In genomic region chr2:113172721-113173562, GRCh38 we compare ENCODE assay signal across 12 cellular contexts. TPM values are rescaled to one million over a fixed set of nuclear protein-coding genes. Genes with fewer than 3 reads are reported as not detected.
A peak's percentile ranks its signal among the peaks of the same experiment; 100 is the strongest.
DNase-seq lines count a peak whose midpoint lies in the region; ATAC-seq, FAIRE-seq and TF ChIP-seq lines count a peak whose summit lies in the region.
"Had no signal": no experiment of that assay in that cellular context is flagged by ENCODE, and none has a peak within 500 bp of the region (broad histone marks: within the 10 kb centered on the region; RNA-seq: fewer than 3 reads in every experiment).

No MANE protein-coding gene starts in this region.

- H3K27ac ChIP-seq in kidney (ENCODE audit: low read depth in 2 of 2, low read length in 2 of 2) (no peak overlapping the region), caudate nucleus (ENCODE audit: low read depth, low read length) (no peak overlapping the region)

- POLR2A ChIA-PET in activated CD4-positive, alpha-beta T cell treated with anti-CD3 and anti-CD28 coated beads, Interleukin-2, amount 10 ng/mL, durations not matched to agents 7 days and 5 days (lab: Charles Lee), result interaction anchor here (0.7 to 1.5 kb wide), 2 partner anchors 16 to 35 kb away, joined by 6 to 7 read pairs; no protein-coding TSS in a partner anchor

- ATAC-seq in T-helper 17 cell, result no peak
- ATAC-seq in stimulated activated naive B cell treated with anti-CD40 and anti-IgM and Interleukin-4, amounts not matched to agents 10 μg/mL and 1 μg/mL and 100 μg/mL, for 72 hours (replicated peaks), result no peak
- no peak for ATAC-seq in left ventricle myocardium superior

- no peaks in the 10 kb centered on the region for H3K9me3 ChIP-seq in T-helper 17 cell (ENCODE audit: control insufficient read depth, low read length, poor library complexity, severe bottlenecking)
- H3K9me3 ChIP-seq in kidney (ENCODE audit: control insufficient read depth in 1 of 2, low read length in 2 of 2), result no peaks in the 10 kb centered on the region
- H3K9me3 ChIP-seq: mucosa of descending colon, tibial nerve had no signal

- H3K4me1 Mint-ChIP-seq in activated CD4-positive, alpha-beta T cell treated with anti-CD3 and anti-CD28 coated beads, Interleukin-2, amount 10 ng/mL, durations not matched to agents 7 days and 5 days, result peaks cover 73% of the 10 kb centered on the region
- peaks cover 63% of the 10 kb centered on the region for H3K4me1 Mint-ChIP-seq in T-helper 17 cell
- H3K4me1 Mint-ChIP-seq in stimulated activated naive B cell treated with anti-CD40 and anti-IgM and Interleukin-4, amounts not matched to agents 10 μg/mL and 1 μg/mL and 100 μg/mL, for 72 hours, result peaks cover 62 to 82% of the 10 kb centered on the region in 2 donors

- no peak for FAIRE-seq in kidney (lab: Jason Lieb, UNC)

- CTCF ChIA-PET in activated CD4-positive, alpha-beta T cell treated with anti-CD3 and anti-CD28 coated beads, Interleukin-2, amount 10 ng/mL, durations not matched to agents 7 days and 5 days (lab: Charles Lee), result interaction anchor here (0.9 to 5.1 kb wide), 13 partner anchors 7 to 217 kb away, joined by 4 to 40 read pairs (median 8); no protein-coding TSS in a partner anchor

- H3K9me3 Mint-ChIP-seq in activated CD4-positive, alpha-beta T cell treated with anti-CD3 and anti-CD28 coated beads, Interleukin-2, amount 10 ng/mL, durations not matched to agents 7 days and 5 days, result peaks cover 7% of the 10 kb centered on the region
- H3K9me3 Mint-ChIP-seq in stimulated activated naive B cell treated with anti-CD40 and anti-IgM and Interleukin-4, amounts not matched to agents 10 μg/mL and 1 μg/mL and 100 μg/mL, for 72 hours, result peaks cover 4 to 5% of the 10 kb centered on the region in 2 donors

- no peaks in the 10 kb centered on the region for H3K36me3 ChIP-seq in kidney (ENCODE audit: control insufficient read depth in 1 of 2, insufficient read depth in 2 of 2, low read length in 2 of 2)
- H3K36me3 ChIP-seq: tibial nerve had no signal

- peaks cover 2% of the 10 kb centered on the region for H3K27me3 Mint-ChIP-seq in activated CD4-positive, alpha-beta T cell treated with anti-CD3 and anti-CD28 coated beads, Interleukin-2, amount 10 ng/mL, durations not matched to agents 7 days and 5 days
- H3K27me3 Mint-ChIP-seq in T-helper 17 cell, result no peaks in the 10 kb centered on the region
- no peaks in the 10 kb centered on the region for H3K27me3 Mint-ChIP-seq in stimulated activated naive B cell treated with anti-CD40 and anti-IgM and Interleukin-4, amounts not matched to agents 10 μg/mL and 1 μg/mL and 100 μg/mL, for 72 hours

- peak overlapping the region; percentile 88 for H3K27ac Mint-ChIP-seq in activated CD4-positive, alpha-beta T cell treated with anti-CD3 and anti-CD28 coated beads, Interleukin-2, amount 10 ng/mL, durations not matched to agents 7 days and 5 days
- H3K27ac Mint-ChIP-seq in T-helper 17 cell, result peak overlapping the region; percentile 87
- peak overlapping the region; percentile 85 for H3K27ac Mint-ChIP-seq in stimulated activated naive B cell treated with anti-CD40 and anti-IgM and Interleukin-4, amounts not matched to agents 10 μg/mL and 1 μg/mL and 100 μg/mL, for 72 hours

- H3K9ac ChIP-seq in kidney (ENCODE audit: low read length in 2 of 2), result no peak overlapping the region

- intact Hi-C loops in kidney (cut with DNase I) (no loop called here), left ventricle myocardium superior (cut with micrococcal nuclease) (no loop called here)

- no peaks in the 10 kb centered on the region for H3K4me1 ChIP-seq in kidney (ENCODE audit: control insufficient read depth in 1 of 2, insufficient read depth in 1 of 2, low read depth in 1 of 2, low read length in 2 of 2)

- no peak for TF ChIP-seq CTCF in kidney (IDR thresholded peaks at IDR 0.05; ENCODE audit: borderline replicate concordance, extremely low read depth, insufficient read depth)

- peak overlapping the region; percentile 84 for H3K4me3 Mint-ChIP-seq in activated CD4-positive, alpha-beta T cell treated with anti-CD3 and anti-CD28 coated beads, Interleukin-2, amount 10 ng/mL, durations not matched to agents 7 days and 5 days
- peak overlapping the region; percentile 80 for H3K4me3 Mint-ChIP-seq in T-helper 17 cell
- H3K4me3 Mint-ChIP-seq in stimulated activated naive B cell treated with anti-CD40 and anti-IgM and Interleukin-4, amounts not matched to agents 10 μg/mL and 1 μg/mL and 100 μg/mL, for 72 hours, result peak overlapping the region; percentile 81 to 82

- no peak for DNase-seq in activated CD4-positive, alpha-beta T cell treated with anti-CD3 and anti-CD28 coated beads, Interleukin-2, amount 10 ng/mL, durations not matched to agents 7 days and 5 days
- no peak for DNase-seq in activated CD4-positive, alpha-beta T cell treated with anti-CD3 and anti-CD28 coated beads for 48 hours
- DNase-seq in T-helper 17 cell (no peak), kidney (peak; percentile 57), caudate nucleus (lab: John Stamatoyannopoulos, UW) (no peak), left ventricle myocardium superior (no peak)
- no peak for DNase-seq in stimulated activated naive B cell treated with anti-CD40 and anti-IgM and Interleukin-4, amounts not matched to agents 10 μg/mL and 1 μg/mL and 100 μg/mL, for 72 hours
- DNase-seq in stimulated activated CD4-positive, alpha-beta T cell treated with anti-CD3 and anti-CD28 coated beads, Interleukin-15, amount 100 ng/mL, for 24 hours, result no peak
- DNase-seq: retina had no signal

- peaks cover 71% of the 10 kb centered on the region for H3K36me3 Mint-ChIP-seq in activated CD4-positive, alpha-beta T cell treated with anti-CD3 and anti-CD28 coated beads, Interleukin-2, amount 10 ng/mL, durations not matched to agents 7 days and 5 days (ENCODE audit: low read depth)
- peaks cover 2% of the 10 kb centered on the region for H3K36me3 Mint-ChIP-seq in T-helper 17 cell (ENCODE audit: low read depth)
- H3K36me3 Mint-ChIP-seq in stimulated activated naive B cell treated with anti-CD40 and anti-IgM and Interleukin-4, amounts not matched to agents 10 μg/mL and 1 μg/mL and 100 μg/mL, for 72 hours, result peaks cover 25 to 38% of the 10 kb centered on the region in 2 donors

- H3K4me3 ChIP-seq in kidney (ENCODE audit: low read length in 2 of 2), result no peak overlapping the region
- H3K4me3 ChIP-seq: mucosa of descending colon had no signal

RNA-seq across cellular contexts. Expression of gene PSD4, which starts 0.8 kb away (rescaled TPM):
- total RNA-seq in activated CD4-positive, alpha-beta T cell treated with anti-CD3 and anti-CD28 coated beads, Interleukin-2, amount 10 ng/mL, durations not matched to agents 7 days and 5 days, result 100 to 1,000 TPM; 329 to 335 TPM
- 100 to 1,000 TPM; 141 to 160 TPM for total RNA-seq in T-helper 17 cell
- total RNA-seq in kidney, result 42.0 TPM
- 16.2 TPM for polyA plus RNA-seq in kidney (ENCODE audit: insufficient read depth, low read depth, low replicate concordance)
- 2.9 TPM for total RNA-seq in left ventricle myocardium superior

RNA-seq across cellular contexts. Expression of gene IL1RN, which starts 45.5 kb away (rescaled TPM):
- total RNA-seq in activated CD4-positive, alpha-beta T cell treated with anti-CD3 and anti-CD28 coated beads, Interleukin-2, amount 10 ng/mL, durations not matched to agents 7 days and 5 days, result under 1 TPM; 0.37 to 0.48 TPM
- total RNA-seq in T-helper 17 cell (1 to 10 TPM in 1 of 2 donors, under 1 TPM in 1; 0.68 to 1.2 TPM), kidney (2.1 TPM), left ventricle myocardium superior (0.57 TPM)
- polyA plus RNA-seq in kidney (ENCODE audit: insufficient read depth, low read depth, low replicate concordance), result 1.3 TPM
- total RNA-seq: A673 had no signal

Comparison
In these comparisons a context has a peak if more than half of its experiments do, and no peak if none do; other contexts are left out.
1. RNA of gene PSD4, which starts 0.8 kb away (total RNA-seq): 329 to 335 TPM in activated CD4-positive, alpha-beta T cell treated with anti-CD3 and anti-CD28 coated beads, Interleukin-2, amount 10 ng/mL, durations not matched to agents 7 days and 5 days, 141 to 160 TPM in T-helper 17 cell and 42.0 TPM in kidney (single experiment); 2.9 TPM in left ventricle myocardium superior (single experiment); every median in the first group is over 10 times any median in the second.
2. Peak in every context shown above with its lines, with median percentiles within 50 percentile points of each other: H3K27ac Mint-ChIP-seq and H3K4me3 Mint-ChIP-seq.